Comparison of ENCODE assay signal across 10 cellular contexts in the genomic region with DNA sequence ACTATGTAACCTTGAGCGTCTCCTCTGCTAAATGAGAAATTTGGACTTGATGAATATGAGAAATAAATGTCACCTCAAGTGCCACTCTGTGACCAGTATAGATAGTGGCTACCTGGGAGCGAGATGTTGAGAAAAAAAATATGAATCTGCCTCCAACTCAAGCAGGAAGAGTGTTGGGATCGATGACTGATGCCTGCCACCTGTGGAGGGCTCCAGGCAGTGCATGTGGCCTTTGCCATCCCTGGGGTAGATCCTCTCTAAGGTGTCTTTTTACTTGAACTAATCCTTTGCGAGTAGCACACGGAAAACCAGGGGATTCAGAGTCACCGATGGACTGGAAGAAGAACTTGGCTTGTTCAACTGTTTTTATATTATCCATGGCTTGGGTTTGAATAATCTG. TPM values are rescaled to one million over a fixed set of nuclear protein-coding genes. Genes with fewer than 3 reads are reported as not detected.
DNase-seq lines count a peak whose midpoint lies in the region; ATAC-seq and TF ChIP-seq lines count a peak whose summit lies in the region.
"Had no signal": no experiment of that assay in that cellular context is flagged by ENCODE, and none has a peak within 500 bp of the region (broad histone marks: within the 10 kb centered on the region; RNA-seq: fewer than 3 reads in every experiment).

No MANE protein-coding gene starts in this region.

- H3K4me2 ChIP-seq in SK-N-SH: no peak overlapping the region
- no peak overlapping the region for H3K4me2 ChIP-seq in neuronal stem cell (ENCODE audit: insufficient read depth, low read length, poor library complexity, severe bottlenecking)

- POLR2A ChIA-PET in SK-N-SH (lab: Yijun Ruan, JAX): no interaction called here

- H3F3A ChIP-seq in SK-N-SH (replicated peaks; ENCODE audit: insufficient read depth): no peaks in the 10 kb centered on the region

- no peak overlapping the region for H2BK12ac ChIP-seq in neuronal stem cell (ENCODE audit: low read length)

- H3K9me2 ChIP-seq in SK-N-SH: no peaks in the 10 kb centered on the region

- H3K9me3 ChIP-seq in SK-N-SH: no peaks in the 10 kb centered on the region
- peaks cover 0 to 1% of the 10 kb centered on the region in 2 donors for H3K9me3 ChIP-seq in neuronal stem cell (replicated peaks in 1 of 2; ENCODE audit: control insufficient read depth in 2 of 2, insufficient read depth in 1 of 2, low read depth in 1 of 2, low read length in 2 of 2)

- H3K27ac ChIP-seq in SK-N-SH (ENCODE audit: low read depth in 2 of 2, low read length in 1 of 2) (peak overlapping the region in 1 of 2 experiments; percentile 1; a peak in 2 of 4 replicates), neuronal stem cell (replicated peaks; ENCODE audit: low read length) (no peak overlapping the region)

- H2BK120ac ChIP-seq in neuronal stem cell (ENCODE audit: low read depth, low read length): no peak overlapping the region

- H3K4ac ChIP-seq in neuronal stem cell (ENCODE audit: low read length): no peak overlapping the region

- no peak overlapping the region for H4K91ac ChIP-seq in neuronal stem cell (ENCODE audit: low read depth, low read length, poor library complexity)

- no peak overlapping the region for H2AK5ac ChIP-seq in neuronal stem cell (ENCODE audit: low read depth, low read length)

- H2AFZ ChIP-seq in SK-N-SH (ENCODE audit: low read depth): no peak overlapping the region
- H2AFZ ChIP-seq in neuronal stem cell (ENCODE audit: low read length): peak overlapping the region; percentile 9

- TF ChIP-seq EP300 in SK-N-SH (IDR thresholded peaks at IDR 0.05; ENCODE audit: borderline replicate concordance in 1 of 2, low read depth in 1 of 2, low read length in 1 of 2): no peak

- no peak overlapping the region for H3K18ac ChIP-seq in neuronal stem cell (ENCODE audit: low read length)

- H2BK5ac ChIP-seq in neuronal stem cell (ENCODE audit: low read length): no peak overlapping the region

- peak; percentile 45 for TF ChIP-seq CTCF in SK-N-SH (IDR thresholded peaks at IDR 0.05)

- H3K36me3 ChIP-seq in SK-N-SH (replicated peaks in 1 of 2; ENCODE audit: control insufficient read depth in 1 of 2, insufficient read depth in 2 of 2, low read length in 1 of 2): no peaks in the 10 kb centered on the region
- no peaks in the 10 kb centered on the region for H3K36me3 ChIP-seq in neuronal stem cell (replicated peaks in 1 of 2; ENCODE audit: control insufficient read depth in 2 of 2, insufficient read depth in 2 of 2, low read length in 2 of 2)

- H3K79me2 ChIP-seq in SK-N-SH (ENCODE audit: insufficient read depth): no peaks in the 10 kb centered on the region

- H3K14ac ChIP-seq in neuronal stem cell (ENCODE audit: low read length): no peak overlapping the region

- H3K79me1 ChIP-seq in neuronal stem cell (ENCODE audit: low read depth, low read length): no peaks in the 10 kb centered on the region

- peaks cover 30% of the 10 kb centered on the region for H3K27me3 ChIP-seq in SK-N-SH (ENCODE audit: insufficient read depth)
- H3K27me3 ChIP-seq in neuronal stem cell (ENCODE audit: control insufficient read depth in 3 of 3, insufficient read depth in 3 of 3, low read depth in 1 of 3, low read length in 3 of 3): no peaks in the 10 kb centered on the region

- no peak overlapping the region for H3K23ac ChIP-seq in neuronal stem cell (ENCODE audit: low read depth, low read length, poor library complexity)

- H4K8ac ChIP-seq in neuronal stem cell (ENCODE audit: low read depth, low read length): no peak overlapping the region

- peak; percentile 69 for TF ChIP-seq RAD21 in SK-N-SH (IDR thresholded peaks at IDR 0.05; ENCODE audit: low read length)

- H3K9ac ChIP-seq in SK-N-SH: no peak overlapping the region
- no peak overlapping the region for H3K9ac ChIP-seq in neuronal stem cell (ENCODE audit: low read depth, low read length, poor library complexity)

- WGBS in SK-N-SH (ENCODE audit: low lambda C conversion rate): 69% methylated on average over 6 of the region's 6 CpGs
- WGBS in neuronal stem cell (ENCODE audit: extremely low coverage in 2 of 2, insufficient read length in 2 of 2, insufficient replicate concordance in 1 of 2), 2 donors: no CpG with 5 or more reads among the region's 6 CpGs

- H4K20me1 ChIP-seq in SK-N-SH (ENCODE audit: insufficient read depth): no peaks in the 10 kb centered on the region

- H3K4me3 ChIP-seq in SK-N-SH (ENCODE audit: low read depth in 2 of 2, low read length in 1 of 2) (no peak overlapping the region), neuronal stem cell (ENCODE audit: low read length in 2 of 2) (no peak overlapping the region)

- H2BK15ac ChIP-seq in neuronal stem cell (ENCODE audit: low read length): no peak overlapping the region

- H3K4me1 ChIP-seq in SK-N-SH (ENCODE audit: control insufficient read depth in 1 of 2, insufficient read depth in 2 of 2, low read depth in 1 of 2, low read length in 1 of 2) (peaks cover 0 to 17% of the 10 kb centered on the region in 2 experiments; a peak in 2 of 4 replicates), neuronal stem cell (ENCODE audit: control insufficient read depth in 2 of 2, insufficient read depth in 1 of 2, low read depth in 1 of 2, low read length in 2 of 2) (no peaks in the 10 kb centered on the region)

- no peak for ATAC-seq in HG03097 (IDR thresholded peaks at IDR 0.05; ENCODE audit: low FRiP score, unreplicated experiment)
- ATAC-seq: naive thymus-derived CD4-positive, alpha-beta T cell had no signal

- CTCF ChIA-PET in SK-N-SH (lab: Yijun Ruan, JAX): interaction anchor here (0.9 to 1.6 kb wide), 4 partner anchors 10 to 98 kb away, joined by 3 to 12 read pairs (median 4); partner anchors contain the start of gene CCDC182

- DNase-seq in NCI-H510A treated with DMSO at 0.1 percent for 48 hours (lab: John Stamatoyannopoulos, UW): peak; percentile 63
- no peak for DNase-seq in NCI-H510A (lab: John Stamatoyannopoulos, UW)
- peak; percentile 21 to 43 for DNase-seq in Kasumi-1 (lab: John Stamatoyannopoulos, UW)
- DNase-seq in SK-N-SH: peak; percentile 60
- DNase-seq in neuronal stem cell (ENCODE audit: low spot score): no peak
- no peak for DNase-seq in cerebellum (ENCODE audit: low spot score)
- no peak for DNase-seq in dedifferentiated amniotic fluid mesenchymal stem cell (ENCODE audit: extremely low spot score)

TF ChIP-seq in SK-N-SH, 30 proteins besides CTCF, POLR2A, EP300 and RAD21:
- no peak for TF ChIP-seq USF1 (IDR thresholded peaks at IDR 0.05; ENCODE audit: borderline replicate concordance, low read depth)
- peak; percentile 47 for TF ChIP-seq SMC3 (IDR thresholded peaks at IDR 0.05; ENCODE audit: low read depth, low read length)
- no peak for TF ChIP-seq NRF1 (IDR thresholded peaks at IDR 0.05; ENCODE audit: low read depth, low read length)
- TF ChIP-seq ELF1 (IDR thresholded peaks at IDR 0.05): no peak
- no peak for TF ChIP-seq TCF12 (IDR thresholded peaks at IDR 0.05)

RNA-seq across cellular contexts. Expression of gene CCDC182, which starts 9.4 kb away (rescaled TPM):
- polyA plus RNA-seq in SK-N-SH (2012; rRNA removed): not detected in 2 replicates
- not detected in 2 replicates for polyA plus RNA-seq in SK-N-SH (2012; cell fraction: cytosol; rRNA removed)
- polyA plus RNA-seq in SK-N-SH (2012; cell fraction: nucleus; rRNA removed): not detected in 2 replicates
- polyA plus RNA-seq in neuronal stem cell (2013, experiment 1 of 2): not detected
- polyA plus RNA-seq in neuronal stem cell (2013, experiment 2 of 2): not detected
- total RNA-seq in cerebellum: not detected
- total RNA-seq: dermis microvascular lymphatic vessel endothelial cell; naive thymus-derived CD4-positive, alpha-beta T cell had no signal
- polyA plus RNA-seq: naive thymus-derived CD4-positive, alpha-beta T cell had no signal

Comparison
In these comparisons a context has a peak if more than half of its experiments do, and no peak if none do; other contexts are left out.
1. DNase-seq: peak in NCI-H510A treated with DMSO at 0.1 percent for 48 hours (single experiment), Kasumi-1 (2 of 2) and SK-N-SH (single experiment); none in NCI-H510A (single experiment), neuronal stem cell (single experiment), cerebellum (single experiment) and dedifferentiated amniotic fluid mesenchymal stem cell (single experiment).